ENCODE assay signal across 8 cellular contexts in genomic region chr3:120597445-120598049, GRCh38. TPM values are rescaled to one million over a fixed set of nuclear protein-coding genes. Genes with fewer than 3 reads are reported as not detected.
DNase-seq lines count a peak whose midpoint lies in the region; ATAC-seq and TF ChIP-seq lines count a peak whose summit lies in the region.

No MANE protein-coding gene starts in this region.

- peaks cover 0 to 9% (median 8%) of the 10 kb centered on the region in 3 donors for H3K36me3 Mint-ChIP-seq in immature natural killer cell
- H3K36me3 Mint-ChIP-seq in T-helper 2 cell treated with Interferon-gamma antibody and Interleukin-4, amounts not matched to agents 5 μg/mL and 100 μg/mL, for 36 hours (ENCODE audit: low read depth): peaks cover 22% of the 10 kb centered on the region

- H3K27me3 Mint-ChIP-seq in immature natural killer cell (ENCODE audit: low read depth in 3 of 3): peaks cover 5 to 10% (median 6%) of the 10 kb centered on the region in 3 donors
- peaks cover 9% of the 10 kb centered on the region for H3K27me3 Mint-ChIP-seq in T-helper 2 cell treated with Interferon-gamma antibody and Interleukin-4, amounts not matched to agents 5 μg/mL and 100 μg/mL, for 36 hours (ENCODE audit: low read depth)

- ATAC-seq in GM21576 (IDR thresholded peaks at IDR 0.05; ENCODE audit: unreplicated experiment) (peak; percentile 43), HG03571 (IDR thresholded peaks at IDR 0.05; ENCODE audit: unreplicated experiment) (no peak)

- peaks cover 9 to 12% of the 10 kb centered on the region in 2 donors for H3K4me1 Mint-ChIP-seq in immature natural killer cell
- H3K4me1 Mint-ChIP-seq in T-helper 2 cell treated with Interferon-gamma antibody and Interleukin-4, amounts not matched to agents 5 μg/mL and 100 μg/mL, for 36 hours (ENCODE audit: low read depth): peaks cover 8% of the 10 kb centered on the region

- no peak for TF ChIP-seq CTCF in GM12875 (IDR thresholded peaks at IDR 0.05; ENCODE audit: borderline replicate concordance, insufficient read depth, low read depth, low read length)
- TF ChIP-seq CTCF in NB4 (IDR thresholded peaks at IDR 0.05; ENCODE audit: low read depth, low read length): no peak

- DNase-seq in NB4 (ENCODE audit: low read depth) (no peak), immature natural killer cell (peak in 1 of 3 donors; percentile 7), NCI-H2196 (lab: John Stamatoyannopoulos, UW; ENCODE audit: unreplicated experiment) (no peak), erythroblast (lab: John Stamatoyannopoulos, UW) (no peak)
- no peak for DNase-seq in T-helper 2 cell treated with Interferon-gamma antibody and Interleukin-4, amounts not matched to agents 5 μg/mL and 100 μg/mL, for 36 hours (ENCODE audit: low spot score)

- H3K4me3 ChIP-seq in GM12875 (ENCODE audit: low read depth, low read length) (peak overlapping the region; percentile 43), NB4 (ENCODE audit: low read depth, low read length) (peak overlapping the region; percentile 97)

- H3K9me3 Mint-ChIP-seq in immature natural killer cell: no peaks in the 10 kb centered on the region
- H3K9me3 Mint-ChIP-seq in T-helper 2 cell treated with Interferon-gamma antibody and Interleukin-4, amounts not matched to agents 5 μg/mL and 100 μg/mL, for 36 hours: no peaks in the 10 kb centered on the region

- TF ChIP-seq POLR2A in NB4 (IDR thresholded peaks at IDR 0.05; ENCODE audit: extremely low read depth, insufficient read length) (no peak), erythroblast (IDR thresholded peaks at IDR 0.05; ENCODE audit: low read length) (no peak)

- H3K27ac Mint-ChIP-seq in immature natural killer cell: peak overlapping the region in 2 of 6 donors; percentile 86 to 87
- no peak overlapping the region for H3K27ac Mint-ChIP-seq in T-helper 2 cell treated with Interferon-gamma antibody and Interleukin-4, amounts not matched to agents 5 μg/mL and 100 μg/mL, for 36 hours

- peak overlapping the region; percentile 64 to 85 (median 80) for H3K4me3 Mint-ChIP-seq in immature natural killer cell
- H3K4me3 Mint-ChIP-seq in T-helper 2 cell treated with Interferon-gamma antibody and Interleukin-4, amounts not matched to agents 5 μg/mL and 100 μg/mL, for 36 hours: no peak overlapping the region

RNA-seq across cellular contexts. Expression of gene NDUFB4, which starts 1.4 kb away (rescaled TPM):
- 100 to 1,000 TPM; 202 to 231 (median 217) TPM for polyA plus RNA-seq in immature natural killer cell
